1 cellular context compared by ENCODE assay signal in the genomic region with DNA sequence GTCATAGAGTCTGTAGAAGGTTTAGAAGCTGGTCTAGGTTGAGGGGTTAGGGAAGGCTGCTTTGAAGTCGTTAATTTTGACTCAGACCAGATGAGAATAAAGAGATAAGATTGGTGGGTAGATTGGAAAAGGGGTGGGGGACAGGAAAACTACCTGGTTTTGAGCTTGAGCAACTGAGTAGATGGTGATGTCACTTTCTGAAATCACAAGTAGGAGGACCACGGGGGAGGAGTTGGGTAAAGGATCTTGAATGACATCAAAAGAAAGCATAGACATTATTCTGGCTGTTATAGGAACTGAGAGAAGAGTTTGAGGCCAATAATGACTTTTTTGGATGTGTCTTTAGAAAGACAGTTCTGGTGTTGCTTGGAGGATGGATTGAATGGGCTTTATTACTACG.
TF ChIP-seq lines count a peak whose summit lies in the region.

No MANE protein-coding gene starts in this region.

TF ChIP-seq in K562, 482 proteins besides CTCF, POLR2A, EP300 and RAD21 (continued from another document):
- TF ChIP-seq, protein P1, sequence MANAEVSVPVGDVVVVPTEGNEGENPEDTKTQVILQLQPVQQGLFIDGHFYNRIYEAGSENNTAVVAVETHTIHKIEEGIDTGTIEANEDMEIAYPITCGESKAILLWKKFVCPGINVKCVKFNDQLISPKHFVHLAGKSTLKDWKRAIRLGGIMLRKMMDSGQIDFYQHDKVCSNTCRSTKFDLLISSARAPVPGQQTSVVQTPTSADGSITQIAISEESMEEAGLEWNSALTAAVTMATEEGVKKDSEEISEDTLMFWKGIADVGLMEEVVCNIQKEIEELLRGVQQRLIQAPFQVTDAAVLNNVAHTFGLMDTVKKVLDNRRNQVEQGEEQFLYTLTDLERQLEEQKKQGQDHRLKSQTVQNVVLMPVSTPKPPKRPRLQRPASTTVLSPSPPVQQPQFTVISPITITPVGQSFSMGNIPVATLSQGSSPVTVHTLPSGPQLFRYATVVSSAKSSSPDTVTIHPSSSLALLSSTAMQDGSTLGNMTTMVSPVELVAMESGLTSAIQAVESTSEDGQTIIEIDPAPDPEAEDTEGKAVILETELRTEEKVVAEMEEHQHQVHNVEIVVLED (CRISPR knock-in tag; IDR thresholded peaks at IDR 0.05) = no peak
- TF ChIP-seq, protein P2, sequence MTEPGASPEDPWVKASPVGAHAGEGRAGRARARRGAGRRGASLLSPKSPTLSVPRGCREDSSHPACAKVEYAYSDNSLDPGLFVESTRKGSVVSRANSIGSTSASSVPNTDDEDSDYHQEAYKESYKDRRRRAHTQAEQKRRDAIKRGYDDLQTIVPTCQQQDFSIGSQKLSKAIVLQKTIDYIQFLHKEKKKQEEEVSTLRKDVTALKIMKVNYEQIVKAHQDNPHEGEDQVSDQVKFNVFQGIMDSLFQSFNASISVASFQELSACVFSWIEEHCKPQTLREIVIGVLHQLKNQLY (CRISPR knock-in tag; conservative IDR thresholded peaks at IDR 0.05) = no peak
- TF ChIP-seq, protein P3, sequence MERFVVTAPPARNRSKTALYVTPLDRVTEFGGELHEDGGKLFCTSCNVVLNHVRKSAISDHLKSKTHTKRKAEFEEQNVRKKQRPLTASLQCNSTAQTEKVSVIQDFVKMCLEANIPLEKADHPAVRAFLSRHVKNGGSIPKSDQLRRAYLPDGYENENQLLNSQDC (CRISPR knock-in tag; IDR thresholded peaks at IDR 0.05) = no peak
- TF ChIP-seq, protein P4, sequence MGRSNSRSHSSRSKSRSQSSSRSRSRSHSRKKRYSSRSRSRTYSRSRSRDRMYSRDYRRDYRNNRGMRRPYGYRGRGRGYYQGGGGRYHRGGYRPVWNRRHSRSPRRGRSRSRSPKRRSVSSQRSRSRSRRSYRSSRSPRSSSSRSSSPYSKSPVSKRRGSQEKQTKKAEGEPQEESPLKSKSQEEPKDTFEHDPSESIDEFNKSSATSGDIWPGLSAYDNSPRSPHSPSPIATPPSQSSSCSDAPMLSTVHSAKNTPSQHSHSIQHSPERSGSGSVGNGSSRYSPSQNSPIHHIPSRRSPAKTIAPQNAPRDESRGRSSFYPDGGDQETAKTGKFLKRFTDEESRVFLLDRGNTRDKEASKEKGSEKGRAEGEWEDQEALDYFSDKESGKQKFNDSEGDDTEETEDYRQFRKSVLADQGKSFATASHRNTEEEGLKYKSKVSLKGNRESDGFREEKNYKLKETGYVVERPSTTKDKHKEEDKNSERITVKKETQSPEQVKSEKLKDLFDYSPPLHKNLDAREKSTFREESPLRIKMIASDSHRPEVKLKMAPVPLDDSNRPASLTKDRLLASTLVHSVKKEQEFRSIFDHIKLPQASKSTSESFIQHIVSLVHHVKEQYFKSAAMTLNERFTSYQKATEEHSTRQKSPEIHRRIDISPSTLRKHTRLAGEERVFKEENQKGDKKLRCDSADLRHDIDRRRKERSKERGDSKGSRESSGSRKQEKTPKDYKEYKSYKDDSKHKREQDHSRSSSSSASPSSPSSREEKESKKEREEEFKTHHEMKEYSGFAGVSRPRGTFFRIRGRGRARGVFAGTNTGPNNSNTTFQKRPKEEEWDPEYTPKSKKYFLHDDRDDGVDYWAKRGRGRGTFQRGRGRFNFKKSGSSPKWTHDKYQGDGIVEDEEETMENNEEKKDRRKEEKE (IDR thresholded peaks at IDR 0.05; ENCODE audit: borderline replicate concordance in 1 of 2, control insufficient read depth in 1 of 2, low read depth in 2 of 2, low read length in 1 of 2) = no peak
- no peak for TF ChIP-seq HDAC3 (IDR thresholded peaks at IDR 0.05; ENCODE audit: borderline replicate concordance, partially characterized antibody)
- TF ChIP-seq ZNF408 (CRISPR knock-in tag; IDR thresholded peaks at IDR 0.05; ENCODE audit: low read depth) = no peak
- no peak for TF ChIP-seq JUND (IDR thresholded peaks at IDR 0.05; ENCODE audit: borderline replicate concordance, low read depth, low read length)
- no peak for TF ChIP-seq JUND (tag; IDR thresholded peaks at IDR 0.05; ENCODE audit: borderline replicate concordance, low read depth, low read length)
- TF ChIP-seq XRCC3 (IDR thresholded peaks at IDR 0.05) = no peak
TF ChIP-seq in K562: peak in this region for 7.
